In genomic region chr10:120423350-120424197, GRCh38 we compare ENCODE assay signal across 8 cellular contexts. TPM values are rescaled to one million over a fixed set of nuclear protein-coding genes. Genes with fewer than 3 reads are reported as not detected.
DNase-seq lines count a peak whose midpoint lies in the region; ATAC-seq and TF ChIP-seq lines count a peak whose summit lies in the region.

No MANE protein-coding gene starts in this region.

- TF ChIP-seq CTCF in SU-DHL-6 (IDR thresholded peaks at IDR 0.05; ENCODE audit: insufficient read depth, low read length, poor library complexity, severe bottlenecking) (peak; percentile 83), fibroblast of mammary gland (conservative IDR thresholded peaks at IDR 0.05; ENCODE audit: control insufficient read depth, insufficient read depth, low read depth, low read length) (peak; percentile 70)

- no peak overlapping the region for H3K27ac Mint-ChIP-seq in activated T-helper 1 cell treated with anti-CD3 and anti-CD28 coated beads, Interleukin-12 subunit alpha, Interleukin-12 subunit beta, Interleukin-2, Interleukin-4 antibody, amounts not matched to agents 30 ng/mL and 10 ng/mL and 1 ng/mL, durations not matched to agents 14 hours and 24 hours and 36 hours

- intact Hi-C loops in activated T-helper 1 cell treated with anti-CD3 and anti-CD28 coated beads, Interleukin-12 subunit alpha, Interleukin-12 subunit beta, Interleukin-2, Interleukin-4 antibody, amounts not matched to agents 30 ng/mL and 10 ng/mL and 1 ng/mL, durations not matched to agents 14 hours and 24 hours and 36 hours (cut with micrococcal nuclease), result no loop called here

- H3K36me3 ChIP-seq in SU-DHL-6 (ENCODE audit: low read length), result no peaks in the 10 kb centered on the region

- no peaks in the 10 kb centered on the region for H3K9me3 Mint-ChIP-seq in activated T-helper 1 cell treated with anti-CD3 and anti-CD28 coated beads, Interleukin-12 subunit alpha, Interleukin-12 subunit beta, Interleukin-2, Interleukin-4 antibody, amounts not matched to agents 30 ng/mL and 10 ng/mL and 1 ng/mL, durations not matched to agents 14 hours and 24 hours and 36 hours

- no peak overlapping the region for H3K4me3 Mint-ChIP-seq in activated T-helper 1 cell treated with anti-CD3 and anti-CD28 coated beads, Interleukin-12 subunit alpha, Interleukin-12 subunit beta, Interleukin-2, Interleukin-4 antibody, amounts not matched to agents 30 ng/mL and 10 ng/mL and 1 ng/mL, durations not matched to agents 14 hours and 24 hours and 36 hours

- ATAC-seq in GM18511 (IDR thresholded peaks at IDR 0.05; ENCODE audit: unreplicated experiment), result peak; percentile 64

- no peaks in the 10 kb centered on the region for H4K20me1 ChIP-seq in SU-DHL-6 (ENCODE audit: low read depth, low read length)

- H3K4me3 ChIP-seq in SU-DHL-6 (ENCODE audit: insufficient read depth, low read length, poor library complexity, severe bottlenecking), result no peak overlapping the region
- no peak overlapping the region for H3K4me3 ChIP-seq in fibroblast of mammary gland (ENCODE audit: control insufficient read depth, low read depth, low read length)

- H3K4me1 Mint-ChIP-seq in activated T-helper 1 cell treated with anti-CD3 and anti-CD28 coated beads, Interleukin-12 subunit alpha, Interleukin-12 subunit beta, Interleukin-2, Interleukin-4 antibody, amounts not matched to agents 30 ng/mL and 10 ng/mL and 1 ng/mL, durations not matched to agents 14 hours and 24 hours and 36 hours (ENCODE audit: low read depth), result no peaks in the 10 kb centered on the region

- H3K27me3 ChIP-seq in SU-DHL-6 (ENCODE audit: low read length), result no peaks in the 10 kb centered on the region

- H3F3A ChIP-seq in SU-DHL-6 (ENCODE audit: insufficient read depth), result no peaks in the 10 kb centered on the region

- H3K36me3 Mint-ChIP-seq in activated T-helper 1 cell treated with anti-CD3 and anti-CD28 coated beads, Interleukin-12 subunit alpha, Interleukin-12 subunit beta, Interleukin-2, Interleukin-4 antibody, amounts not matched to agents 30 ng/mL and 10 ng/mL and 1 ng/mL, durations not matched to agents 14 hours and 24 hours and 36 hours (ENCODE audit: low read depth), result no peaks in the 10 kb centered on the region

- no peak overlapping the region for H3K27ac ChIP-seq in SU-DHL-6 (ENCODE audit: low read depth, low read length)

- H3K9ac ChIP-seq in SU-DHL-6 (ENCODE audit: low read length), result no peak overlapping the region

- H3K27me3 Mint-ChIP-seq in activated T-helper 1 cell treated with anti-CD3 and anti-CD28 coated beads, Interleukin-12 subunit alpha, Interleukin-12 subunit beta, Interleukin-2, Interleukin-4 antibody, amounts not matched to agents 30 ng/mL and 10 ng/mL and 1 ng/mL, durations not matched to agents 14 hours and 24 hours and 36 hours (ENCODE audit: insufficient read depth), result peaks cover 2% of the 10 kb centered on the region

- DNase-seq in COR-L47 (lab: John Stamatoyannopoulos, UW) (peak; percentile 6), HuH-7 (ENCODE audit: low spot score) (peak; percentile 51), fibroblast of mammary gland (ENCODE audit: low read depth) (peak; percentile 48), non-pigmented ciliary epithelial cell (ENCODE audit: low read depth) (peak; percentile 83)
- no peak for DNase-seq in activated effector memory CD4-positive, alpha-beta T cell treated with anti-CD3 and anti-CD28 coated beads, Interleukin-2, amount 50 U/mL, for 16 hours
- DNase-seq in activated T-helper 1 cell treated with anti-CD3 and anti-CD28 coated beads, Interleukin-12 subunit alpha, Interleukin-12 subunit beta, Interleukin-2, Interleukin-4 antibody, amounts not matched to agents 30 ng/mL and 10 ng/mL and 1 ng/mL, durations not matched to agents 14 hours and 24 hours and 36 hours (ENCODE audit: low spot score), result no peak

- no peaks in the 10 kb centered on the region for H3K9me2 ChIP-seq in SU-DHL-6 (replicated peaks; ENCODE audit: insufficient read depth, low read length)

- no peaks in the 10 kb centered on the region for H3K79me2 ChIP-seq in SU-DHL-6 (ENCODE audit: insufficient read depth, low read length)

- H3K9me3 ChIP-seq in SU-DHL-6 (ENCODE audit: insufficient read depth, low read length), result no peaks in the 10 kb centered on the region

- no peak overlapping the region for H3K4me2 ChIP-seq in SU-DHL-6 (ENCODE audit: low read depth, low read length, poor library complexity, severe bottlenecking)

- no peak overlapping the region for H2AFZ ChIP-seq in SU-DHL-6 (ENCODE audit: low read depth, low read length, severe bottlenecking)

RNA-seq across cellular contexts. Expression of gene PLPP4, which starts 33.5 kb away (rescaled TPM):
- total RNA-seq in activated T-helper 1 cell treated with anti-CD3 and anti-CD28 coated beads, Interleukin-12 subunit alpha, Interleukin-12 subunit beta, Interleukin-2, Interleukin-4 antibody, amounts not matched to agents 30 ng/mL and 10 ng/mL and 1 ng/mL, durations not matched to agents 14 hours and 24 hours and 36 hours, result not detected in 2 replicates

Comparison
In these comparisons a context has a peak if more than half of its experiments do, and no peak if none do; other contexts are left out.
1. DNase-seq: peak in COR-L47 (single experiment), HuH-7 (single experiment), fibroblast of mammary gland (single experiment) and non-pigmented ciliary epithelial cell (single experiment); none in activated effector memory CD4-positive, alpha-beta T cell treated with anti-CD3 and anti-CD28 coated beads, Interleukin-2, amount 50 U/mL, for 16 hours (single experiment) and activated T-helper 1 cell treated with anti-CD3 and anti-CD28 coated beads, Interleukin-12 subunit alpha, Interleukin-12 subunit beta, Interleukin-2, Interleukin-4 antibody, amounts not matched to agents 30 ng/mL and 10 ng/mL and 1 ng/mL, durations not matched to agents 14 hours and 24 hours and 36 hours (single experiment).